Comparison of ENCODE assay signal across 14 cellular contexts in the genomic region with DNA sequence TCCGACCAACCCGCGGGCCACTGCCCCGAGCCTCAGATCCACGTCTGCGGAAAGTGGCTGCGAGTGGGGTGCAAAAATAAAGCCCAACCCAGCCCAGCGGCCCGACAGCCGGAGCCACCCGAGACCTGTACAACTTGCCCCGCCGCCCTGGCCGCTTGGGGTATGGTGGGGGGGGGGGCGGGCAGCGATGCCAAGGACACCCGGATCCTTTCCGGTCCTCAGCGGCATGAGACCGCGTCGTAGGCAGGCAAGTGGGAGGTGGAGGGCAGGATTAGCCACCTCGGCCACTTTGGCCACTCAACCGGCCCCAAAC. TPM values are rescaled to one million over a fixed set of nuclear protein-coding genes. Genes with fewer than 3 reads are reported as not detected.
DNase-seq lines count a peak whose midpoint lies in the region; ATAC-seq, FAIRE-seq and TF ChIP-seq lines count a peak whose summit lies in the region.
"Had no signal": no experiment of that assay in that cellular context is flagged by ENCODE, and none has a peak within 500 bp of the region (broad histone marks: within the 10 kb centered on the region; RNA-seq: fewer than 3 reads in every experiment).

No MANE protein-coding gene starts in this region.

- H3K18ac ChIP-seq in H1 (ENCODE audit: extremely low read depth, low read length), result no peak overlapping the region

- H2AFZ ChIP-seq in H1 (ENCODE audit: low read length), result no peak overlapping the region
- H2AFZ ChIP-seq: GM23248 had no signal

- H3K9me3 ChIP-seq in H1 (ENCODE audit: insufficient read depth in 2 of 2, low read depth in 1 of 2, low read length in 1 of 2) (peaks cover 5% of the 10 kb centered on the region in 2 experiments; a peak in 1 of 4 replicates), muscle layer of colon (ENCODE audit: low read length) (no peaks in the 10 kb centered on the region), thoracic aorta (no peaks in the 10 kb centered on the region)

- WGBS in H1 (ENCODE audit: extremely low coverage in 1 of 2, insufficient coverage in 1 of 2, insufficient read length in 1 of 2, insufficient replicate concordance in 2 of 2, low coverage in 1 of 2, low lambda C conversion rate in 2 of 2, missing lambda C conversion rate in 1 of 2), 2 experiments, result 0% methylated on average over 3 of the region's 24 CpGs; no CpG with 5 or more reads in 1 of the 2 experiments

- CTCF ChIA-PET in RWPE1 (lab: Yijun Ruan, JAX) (no interaction called here), H1 (lab: Charles Lee; ENCODE audit: partially characterized antibody) (interaction anchor here (1.0 to 1.2 kb wide), 2 partner anchors 177 to 192 kb away, joined by 3 read pairs; no protein-coding TSS in a partner anchor)

- in situ Hi-C loops in G401 (cut with HindIII; ENCODE audit: low sequenced_read_pairs), result no loop called here

- no peak overlapping the region for H4K8ac ChIP-seq in H1 (ENCODE audit: extremely low read depth, insufficient read depth, low read length)

- no peak overlapping the region for H3K56ac ChIP-seq in H1 (replicated peaks; ENCODE audit: insufficient read length, low read depth, low read length)

- H3K4ac ChIP-seq in H1 (replicated peaks; ENCODE audit: insufficient read length, low read depth, low read length), result no peak overlapping the region

- H3K79me2 ChIP-seq in H1 (ENCODE audit: control insufficient read depth in 1 of 2, insufficient read depth in 2 of 2, low read length in 2 of 2), result 0 out of 4 replicates have a peak, but pooled peaks cover 0 to 8% of the 10 kb centered on the region in 2 experiments

- POLR2A ChIA-PET in RWPE1 (lab: Yijun Ruan, JAX; ENCODE audit: low non-redundant PET) (no interaction called here), H1 (lab: Charles Lee; ENCODE audit: partially characterized antibody) (no interaction called here)

- TF ChIP-seq CTCF in RWPE1 (conservative IDR thresholded peaks at IDR 0.05; ENCODE audit: low read depth) (no peak), H1 (IDR thresholded peaks at IDR 0.05; ENCODE audit: control extremely low read depth in 1 of 3, insufficient read depth in 1 of 3, low read depth in 1 of 3, low read length in 3 of 3) (no peak), thoracic aorta (IDR thresholded peaks at IDR 0.05) (no peak)

- no peak for ATAC-seq in thoracic aorta (ENCODE audit: insufficient number of reproducible peaks, low FRiP score, low read depth)

- H3K4me1 ChIP-seq in H1 (replicated peaks in 1 of 4; ENCODE audit: control insufficient read depth in 3 of 4, insufficient read depth in 4 of 4, low read length in 3 of 4) (peaks cover 0 to 6% (median 0%) of the 10 kb centered on the region in 4 experiments; a peak in 1 of 7 replicates), muscle layer of colon (ENCODE audit: insufficient read depth, low read length) (no peaks in the 10 kb centered on the region), thoracic aorta (ENCODE audit: control insufficient read depth in 1 of 2, low read depth in 2 of 2) (peaks cover 0 to 11% of the 10 kb centered on the region in 2 donors)

- FAIRE-seq in H1 (lab: Jason Lieb, UNC), result no peak
- FAIRE-seq: GM18507, small intestine had no signal

- peak overlapping the region; percentile 27 for H4K91ac ChIP-seq in H1 (replicated peaks; ENCODE audit: insufficient read length, low read length)

- peak overlapping the region in 1 of 4 experiments; percentile 37; a peak in 1 of 7 replicates for H3K9ac ChIP-seq in H1 (replicated peaks in 1 of 4; ENCODE audit: extremely low read depth in 1 of 4, low read depth in 3 of 4, low read length in 3 of 4)
- no peak overlapping the region for H3K9ac ChIP-seq in muscle layer of colon (ENCODE audit: low read length)
- H3K9ac ChIP-seq: GM23248 had no signal

- no peak overlapping the region for H2BK20ac ChIP-seq in H1 (ENCODE audit: low read length)

- H3K79me1 ChIP-seq in H1 (ENCODE audit: low read depth, low read length), result no peaks in the 10 kb centered on the region

- no peak for TF ChIP-seq POLR2A in H1 (IDR thresholded peaks at IDR 0.05; ENCODE audit: control extremely low read depth in 1 of 2, low read depth in 2 of 2, low read length in 2 of 2)

- H3K23me2 ChIP-seq in H1 (ENCODE audit: low read depth, low read length), result peaks cover 7% of the 10 kb centered on the region; the same call in 1 of the 2 replicates

- H2BK12ac ChIP-seq in H1 (ENCODE audit: low read depth, low read length), result no peak overlapping the region

- peak overlapping the region; percentile 75 to 94 for H3K4me2 ChIP-seq in H1 (ENCODE audit: insufficient read depth in 1 of 2, low read depth in 2 of 2, low read length in 2 of 2)

- H2BK120ac ChIP-seq in H1 (replicated peaks; ENCODE audit: low read depth, low read length), result no peak overlapping the region

- no peak for DNase-seq in RWPE1 (ENCODE audit: low spot score)
- no peak for DNase-seq in H1 (ENCODE audit: low read depth in 1 of 2, low spot score in 2 of 2)
- DNase-seq in thoracic aorta (ENCODE audit: low spot score), result no peak
- no peak for DNase-seq in G401 (ENCODE audit: low spot score)
- no peak for DNase-seq in NCI-H2107 (lab: John Stamatoyannopoulos, UW)
- DNase-seq in globus pallidus (ENCODE audit: low spot score), result no peak
- DNase-seq: DMS153; effector CD4-positive, alpha-beta T cell; GM23248; small intestine had no signal

- no peak overlapping the region for H4K5ac ChIP-seq in H1 (ENCODE audit: insufficient read length, low read depth, low read length)

- no peak for TF ChIP-seq EP300 in H1 (IDR thresholded peaks at IDR 0.05; ENCODE audit: borderline replicate concordance in 1 of 2, low read depth in 2 of 2, low read length in 2 of 2)

- H3K36me3 ChIP-seq in H1 (ENCODE audit: control insufficient read depth in 2 of 4, insufficient read depth in 4 of 4, low read length in 3 of 4) (peaks cover 0 to 9% (median 3%) of the 10 kb centered on the region in 4 experiments; a peak in 4 of 8 replicates), muscle layer of colon (ENCODE audit: insufficient read depth, low read length) (no peaks in the 10 kb centered on the region), thoracic aorta (no peaks in the 10 kb centered on the region)

- peak overlapping the region; percentile 55 to 83 (median 66) for H3K4me3 ChIP-seq in H1 (ENCODE audit: extremely low read depth in 1 of 4, insufficient read depth in 2 of 4, low read depth in 3 of 4, low read length in 4 of 4)
- peak overlapping the region; percentile 5 to 34 for H3K4me3 ChIP-seq in muscle layer of colon (ENCODE audit: low read depth in 1 of 2, low read length in 2 of 2)
- H3K4me3 ChIP-seq in thoracic aorta, result peak overlapping the region; percentile 73
- H3K4me3 ChIP-seq: GM23248 had no signal

- TF ChIP-seq RAD21 in H1 (IDR thresholded peaks at IDR 0.05 in 1 of 2, conservative IDR thresholded peaks at IDR 0.05 in 1 of 2; ENCODE audit: low read depth in 2 of 2, low read length in 2 of 2), result no peak

- H4K20me1 ChIP-seq in H1 (replicated peaks in 1 of 2; ENCODE audit: control insufficient read depth in 1 of 2, insufficient read depth in 2 of 2, low read length in 2 of 2), result no peaks in the 10 kb centered on the region

- H3K14ac ChIP-seq in H1 (ENCODE audit: insufficient read length), result no peak overlapping the region

- no peak overlapping the region for H3K23ac ChIP-seq in H1 (ENCODE audit: insufficient read length)

- H3K27ac ChIP-seq in RWPE1, result peak overlapping the region; percentile 16; the same call in 1 of the 2 replicates
- H3K27ac ChIP-seq in H1 (ENCODE audit: low read depth, low read length), result no peak overlapping the region
- H3K27ac ChIP-seq in muscle layer of colon (ENCODE audit: low read depth, low read length), result no peak overlapping the region
- H3K27ac ChIP-seq in thoracic aorta, result peak overlapping the region in 1 of 2 donors; percentile 40
- H3K27ac ChIP-seq: GM23248, VCaP had no signal

- no peak overlapping the region for H2BK15ac ChIP-seq in H1 (ENCODE audit: low read length)

- H3K27me3 ChIP-seq in H1 (replicated peaks in 1 of 4; ENCODE audit: control insufficient read depth in 3 of 4, extremely low read depth in 1 of 4, insufficient read depth in 3 of 4, low read length in 3 of 4), result peaks cover 0 to 5% (median 0%) of the 10 kb centered on the region in 4 experiments; a peak in 2 of 7 replicates
- peaks cover 17 to 30% of the 10 kb centered on the region in 2 donors for H3K27me3 ChIP-seq in muscle layer of colon (ENCODE audit: control insufficient read depth in 1 of 2, insufficient read depth in 2 of 2, low read length in 2 of 2)
- no peaks in the 10 kb centered on the region for H3K27me3 ChIP-seq in thoracic aorta (replicated peaks; ENCODE audit: insufficient read depth)

- H2AK5ac ChIP-seq in H1 (ENCODE audit: low read depth, low read length), result no peak overlapping the region

- H2BK5ac ChIP-seq in H1 (ENCODE audit: low read depth, low read length), result no peak overlapping the region

TF ChIP-seq in H1, 55 proteins besides CTCF, POLR2A, EP300 and RAD21 (continues in another document):
- TF ChIP-seq SP2 (IDR thresholded peaks at IDR 0.05; ENCODE audit: low read length) (no peak), SIN3A (conservative IDR thresholded peaks at IDR 0.05 in 1 of 2, IDR thresholded peaks at IDR 0.05 in 1 of 2; ENCODE audit: low read depth in 1 of 2, low read length in 2 of 2) (no peak), BRCA1 (IDR thresholded peaks at IDR 0.05; ENCODE audit: low read depth, low read length) (no peak)
- TF ChIP-seq, protein P1, sequence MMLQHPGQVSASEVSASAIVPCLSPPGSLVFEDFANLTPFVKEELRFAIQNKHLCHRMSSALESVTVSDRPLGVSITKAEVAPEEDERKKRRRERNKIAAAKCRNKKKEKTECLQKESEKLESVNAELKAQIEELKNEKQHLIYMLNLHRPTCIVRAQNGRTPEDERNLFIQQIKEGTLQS (IDR thresholded peaks at IDR 0.05; ENCODE audit: insufficient read depth, low read depth, low read length), result no peak
- TF ChIP-seq, protein P2, sequence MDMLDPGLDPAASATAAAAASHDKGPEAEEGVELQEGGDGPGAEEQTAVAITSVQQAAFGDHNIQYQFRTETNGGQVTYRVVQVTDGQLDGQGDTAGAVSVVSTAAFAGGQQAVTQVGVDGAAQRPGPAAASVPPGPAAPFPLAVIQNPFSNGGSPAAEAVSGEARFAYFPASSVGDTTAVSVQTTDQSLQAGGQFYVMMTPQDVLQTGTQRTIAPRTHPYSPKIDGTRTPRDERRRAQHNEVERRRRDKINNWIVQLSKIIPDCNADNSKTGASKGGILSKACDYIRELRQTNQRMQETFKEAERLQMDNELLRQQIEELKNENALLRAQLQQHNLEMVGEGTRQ (IDR thresholded peaks at IDR 0.05; ENCODE audit: low read length), result no peak

RNA-seq across cellular contexts. Expression of a gene that starts 1.6 kb away (rescaled TPM):
- total RNA-seq in H1 (2021; fragmentation: NEBNext Ultra II Directional; extraction: Animal tissue kit (Norgen Biotek cat#: 25700)), result 8.1 and 8.2 TPM in 2 replicates
- polyA plus RNA-seq in H1 (2011; rRNA removed), result 1.7 and 3.1 TPM in 2 replicates
- 2.9 TPM for polyA plus RNA-seq in H1 (2011; cell fraction: cytosol; rRNA removed)
- polyA plus RNA-seq in H1 (2011; cell fraction: nucleus; rRNA removed), result 3.2 TPM
- 3.7 to 7.8 TPM (median 4.9 TPM) in 4 replicates for polyA plus RNA-seq in H1 (2012, experiment 1 of 2)
- 0.52 TPM for polyA plus RNA-seq in H1 (2012, experiment 2 of 2)
- polyA plus RNA-seq in H1 (2013, experiment 1 of 2), result 9.5 TPM
- 8.6 TPM for polyA plus RNA-seq in H1 (2013, experiment 2 of 2)
- 11.0 and 18.2 TPM in 2 replicates for polyA minus RNA-seq in H1 (2011; rRNA and poly(A)+ RNA removed)
- 4.0 TPM for polyA minus RNA-seq in H1 (2011; cell fraction: cytosol; rRNA and poly(A)+ RNA removed)
- 14.5 TPM for polyA minus RNA-seq in H1 (2011; cell fraction: nucleus; rRNA and poly(A)+ RNA removed)
- total RNA-seq in thoracic aorta, result 1 to 10 TPM; 4.9 to 8.7 TPM
- not detected in 2 replicates for total RNA-seq in G401 (2014; rRNA removed; shearing (Covaris generic))
- total RNA-seq: activated T-helper 2 cell treated with anti-CD3 and anti-CD28 coated beads, Interferon-gamma antibody, Interleukin-2, Interleukin-4, amounts not matched to agents 10 μg/mL and 5 μg/mL and 100 μg/mL, durations not matched to agents 14 hours and 24 hours and 36 hours; GM23248 had no signal
- polyA plus RNA-seq: GM23248 had no signal

Comparison
In these comparisons a context has a peak if more than half of its experiments do, and no peak if none do; other contexts are left out.
1. H3K4me3 ChIP-seq: peak in every context shown above with its lines; median percentile 73 in thoracic aorta; 66 in H1; 20 in muscle layer of colon.